In the genomic region with DNA sequence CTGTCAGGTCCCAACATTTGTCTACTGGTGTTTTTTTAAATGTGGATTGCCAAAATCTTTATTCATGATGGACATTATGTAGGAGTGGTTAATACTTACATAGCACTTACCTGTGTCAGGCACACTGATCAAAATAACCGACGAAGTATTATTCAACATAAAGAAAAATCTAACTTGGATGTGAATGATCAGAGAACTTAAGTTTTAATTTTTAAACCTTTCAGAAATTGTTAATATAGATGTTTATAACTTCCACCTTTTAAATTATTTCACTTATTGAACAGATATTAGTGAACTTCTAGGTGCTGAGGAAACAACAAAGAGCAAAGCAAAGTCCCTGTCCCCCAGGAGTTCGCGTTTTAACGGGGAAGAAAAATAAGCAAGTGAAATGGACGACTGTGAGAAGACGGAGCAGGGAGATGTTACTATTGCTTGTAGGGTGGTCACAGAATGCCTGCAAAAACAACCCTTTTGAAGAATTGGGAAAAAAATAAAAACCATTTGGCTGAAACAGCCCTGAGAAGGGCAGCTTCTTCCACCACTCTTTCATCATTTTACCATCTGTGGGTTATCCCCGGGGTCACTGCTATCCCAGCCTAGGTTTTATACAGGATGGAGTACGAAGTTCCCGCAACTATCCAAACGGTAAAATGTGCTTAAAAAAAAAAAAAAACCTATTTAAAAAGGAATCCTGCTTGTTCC, we compare ENCODE assay signal across 7 cellular contexts. TPM values are rescaled to one million over a fixed set of nuclear protein-coding genes. Genes with fewer than 3 reads are reported as not detected.
DNase-seq lines count a peak whose midpoint lies in the region; ATAC-seq, FAIRE-seq and TF ChIP-seq lines count a peak whose summit lies in the region.

No MANE protein-coding gene starts in this region.

- peaks cover 0 to 4% (median 0%) of the 10 kb centered on the region in 4 experiments; a peak in 1 of 8 replicates for H3K36me3 ChIP-seq in H1 (ENCODE audit: control insufficient read depth in 2 of 4, insufficient read depth in 4 of 4, low read length in 3 of 4)

- H3K9me3 ChIP-seq in H1 (ENCODE audit: insufficient read depth in 2 of 2, low read depth in 1 of 2, low read length in 1 of 2), result peaks cover 0 to 5% of the 10 kb centered on the region in 2 experiments; a peak in 3 of 4 replicates

- peaks cover 25 to 43% of the 10 kb centered on the region in 2 donors for H3K4me1 Mint-ChIP-seq in natural killer cell

- no peak overlapping the region for H2BK5ac ChIP-seq in H1 (ENCODE audit: low read depth, low read length)

- CTCF ChIA-PET in H1 (lab: Charles Lee; ENCODE audit: partially characterized antibody), result interaction anchor here (0.6 to 0.7 kb wide), 4 partner anchors 11 to 432 kb away, joined by 3 to 4 read pairs (median 3); no protein-coding TSS in a partner anchor

- H2AFZ ChIP-seq in H1 (ENCODE audit: low read length), result peak overlapping the region; percentile 16

- H3K27ac ChIP-seq in H1 (ENCODE audit: low read depth, low read length), result no peak overlapping the region

- no peak overlapping the region for H3K4ac ChIP-seq in H1 (replicated peaks; ENCODE audit: insufficient read length, low read depth, low read length)

- no peak for FAIRE-seq in H1 (lab: Jason Lieb, UNC)

- no peak overlapping the region for H2AK5ac ChIP-seq in H1 (ENCODE audit: low read depth, low read length)

- no peaks in the 10 kb centered on the region for H3K36me3 Mint-ChIP-seq in natural killer cell

- H3K9me3 Mint-ChIP-seq in natural killer cell, result no peaks in the 10 kb centered on the region

- peak overlapping the region; percentile 57; the same call in 1 of the 2 replicates for H3K18ac ChIP-seq in H1 (ENCODE audit: extremely low read depth, low read length)

- POLR2A ChIA-PET in H1 (lab: Charles Lee; ENCODE audit: partially characterized antibody), result interaction anchor here (0.6 to 3.3 kb wide), 12 partner anchors 9 to 542 kb away, joined by 3 to 8 read pairs (median 3); a partner anchor contains a TSS

- H3K23me2 ChIP-seq in H1 (ENCODE audit: low read depth, low read length), result peaks cover 4% of the 10 kb centered on the region; the same call in 1 of the 2 replicates

- peak overlapping the region; percentile 8 to 56 (median 26); a peak in 6 of 7 replicates for H3K9ac ChIP-seq in H1 (replicated peaks in 1 of 4; ENCODE audit: extremely low read depth in 1 of 4, low read depth in 3 of 4, low read length in 3 of 4)

- H4K20me1 ChIP-seq in H1 (replicated peaks in 1 of 2; ENCODE audit: control insufficient read depth in 1 of 2, insufficient read depth in 2 of 2, low read length in 2 of 2), result no peaks in the 10 kb centered on the region

- H2BK120ac ChIP-seq in H1 (replicated peaks; ENCODE audit: low read depth, low read length), result no peak overlapping the region

- no peaks in the 10 kb centered on the region for H3K27me3 Mint-ChIP-seq in natural killer cell (ENCODE audit: low read depth in 2 of 2)

- TF ChIP-seq RAD21 in H1 (IDR thresholded peaks at IDR 0.05 in 1 of 2, conservative IDR thresholded peaks at IDR 0.05 in 1 of 2; ENCODE audit: low read depth in 2 of 2, low read length in 2 of 2), result no peak

- TF ChIP-seq CTCF in H1 (IDR thresholded peaks at IDR 0.05; ENCODE audit: control extremely low read depth in 1 of 3, insufficient read depth in 1 of 3, low read depth in 1 of 3, low read length in 3 of 3), result no peak
- TF ChIP-seq CTCF in natural killer cell (IDR thresholded peaks at IDR 0.05), result no peak

- no peak for TF ChIP-seq EP300 in H1 (IDR thresholded peaks at IDR 0.05; ENCODE audit: borderline replicate concordance in 1 of 2, low read depth in 2 of 2, low read length in 2 of 2)

- peak overlapping the region; percentile 55 for H4K5ac ChIP-seq in H1 (ENCODE audit: insufficient read length, low read depth, low read length)

- no peak overlapping the region for H3K14ac ChIP-seq in H1 (ENCODE audit: insufficient read length)

- H3K4me1 ChIP-seq in H1 (replicated peaks in 1 of 4; ENCODE audit: control insufficient read depth in 3 of 4, insufficient read depth in 4 of 4, low read length in 3 of 4), result peaks cover 0 to 2% (median 0%) of the 10 kb centered on the region in 4 experiments; a peak in 2 of 7 replicates

- ATAC-seq in GM21529 (IDR thresholded peaks at IDR 0.05; ENCODE audit: unreplicated experiment) (peak; percentile 20), natural killer cell (no peak), GM18873 (IDR thresholded peaks at IDR 0.05; ENCODE audit: low FRiP score, unreplicated experiment) (no peak)

- H4K91ac ChIP-seq in H1 (replicated peaks; ENCODE audit: insufficient read length, low read length), result peak overlapping the region; percentile 38

- H3K4me3 Mint-ChIP-seq in natural killer cell, result peak overlapping the region; percentile 82

- H3K4me2 ChIP-seq in H1 (ENCODE audit: insufficient read depth in 1 of 2, low read depth in 2 of 2, low read length in 2 of 2), result peak overlapping the region; percentile 75 to 87

- intact Hi-C loops in natural killer cell (cut with micrococcal nuclease), result no loop called here

- WGBS in H1 (ENCODE audit: extremely low coverage in 1 of 2, insufficient coverage in 1 of 2, insufficient read length in 1 of 2, insufficient replicate concordance in 2 of 2, low coverage in 1 of 2, low lambda C conversion rate in 2 of 2, missing lambda C conversion rate in 1 of 2), 2 experiments, result 30% methylated on average over 11 of the region's 11 CpGs; no CpG with 5 or more reads in 1 of the 2 experiments

- H2BK15ac ChIP-seq in H1 (ENCODE audit: low read length), result no peak overlapping the region

- H2BK12ac ChIP-seq in H1 (ENCODE audit: low read depth, low read length), result no peak overlapping the region

- no peaks in the 10 kb centered on the region; a peak in 1 of 7 replicates for H3K27me3 ChIP-seq in H1 (replicated peaks in 1 of 4; ENCODE audit: control insufficient read depth in 3 of 4, extremely low read depth in 1 of 4, insufficient read depth in 3 of 4, low read length in 3 of 4)

- DNase-seq in NCI-H69 (lab: John Stamatoyannopoulos, UW) (peak; percentile 60), H1 (ENCODE audit: low read depth in 1 of 2, low spot score in 2 of 2) (no peak), natural killer cell (no peak), NCI-H2227 (lab: John Stamatoyannopoulos, UW; ENCODE audit: unreplicated experiment) (no peak), dedifferentiated amniotic fluid mesenchymal stem cell (ENCODE audit: extremely low spot score) (no peak)

- no peaks in the 10 kb centered on the region for H3K79me2 ChIP-seq in H1 (ENCODE audit: control insufficient read depth in 1 of 2, insufficient read depth in 2 of 2, low read length in 2 of 2)

- no peak for TF ChIP-seq POLR2A in H1 (IDR thresholded peaks at IDR 0.05; ENCODE audit: control extremely low read depth in 1 of 2, low read depth in 2 of 2, low read length in 2 of 2)

- peak overlapping the region; percentile 54 to 67 (median 60) for H3K4me3 ChIP-seq in H1 (ENCODE audit: extremely low read depth in 1 of 4, insufficient read depth in 2 of 4, low read depth in 3 of 4, low read length in 4 of 4)

- H2BK20ac ChIP-seq in H1 (ENCODE audit: low read length), result no peak overlapping the region

- H3K23ac ChIP-seq in H1 (ENCODE audit: insufficient read length), result no peak overlapping the region

- H3K27ac Mint-ChIP-seq in natural killer cell, result peak overlapping the region; percentile 82

- no peaks in the 10 kb centered on the region for H3K79me1 ChIP-seq in H1 (ENCODE audit: low read depth, low read length)

- peak overlapping the region; percentile 57; the same call in 1 of the 2 replicates for H4K8ac ChIP-seq in H1 (ENCODE audit: extremely low read depth, insufficient read depth, low read length)

- no peak overlapping the region for H3K56ac ChIP-seq in H1 (replicated peaks; ENCODE audit: insufficient read length, low read depth, low read length)

TF ChIP-seq in H1, 55 proteins besides CTCF, POLR2A, EP300 and RAD21 (continues in another document):
- TF ChIP-seq PHF8 (conservative IDR thresholded peaks at IDR 0.05; ENCODE audit: low read depth, low read length), result no peak
- no peak for TF ChIP-seq EZH2 (IDR thresholded peaks at IDR 0.05; ENCODE audit: low read depth, low read length, severe bottlenecking)
- TF ChIP-seq RXRA (IDR thresholded peaks at IDR 0.05; ENCODE audit: insufficient read depth, low read depth, low read length), result no peak
- TF ChIP-seq BCL11A (IDR thresholded peaks at IDR 0.05; ENCODE audit: low read depth in 2 of 2, low read length in 2 of 2), result no peak
- no peak for TF ChIP-seq RFX5 (IDR thresholded peaks at IDR 0.05; ENCODE audit: borderline replicate concordance, low read depth, low read length)
- TF ChIP-seq, protein P1, sequence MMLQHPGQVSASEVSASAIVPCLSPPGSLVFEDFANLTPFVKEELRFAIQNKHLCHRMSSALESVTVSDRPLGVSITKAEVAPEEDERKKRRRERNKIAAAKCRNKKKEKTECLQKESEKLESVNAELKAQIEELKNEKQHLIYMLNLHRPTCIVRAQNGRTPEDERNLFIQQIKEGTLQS (IDR thresholded peaks at IDR 0.05; ENCODE audit: insufficient read depth, low read depth, low read length), result no peak
- TF ChIP-seq SP1 (IDR thresholded peaks at IDR 0.05; ENCODE audit: low read depth, low read length), result no peak
- TF ChIP-seq, protein P2, sequence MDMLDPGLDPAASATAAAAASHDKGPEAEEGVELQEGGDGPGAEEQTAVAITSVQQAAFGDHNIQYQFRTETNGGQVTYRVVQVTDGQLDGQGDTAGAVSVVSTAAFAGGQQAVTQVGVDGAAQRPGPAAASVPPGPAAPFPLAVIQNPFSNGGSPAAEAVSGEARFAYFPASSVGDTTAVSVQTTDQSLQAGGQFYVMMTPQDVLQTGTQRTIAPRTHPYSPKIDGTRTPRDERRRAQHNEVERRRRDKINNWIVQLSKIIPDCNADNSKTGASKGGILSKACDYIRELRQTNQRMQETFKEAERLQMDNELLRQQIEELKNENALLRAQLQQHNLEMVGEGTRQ (IDR thresholded peaks at IDR 0.05; ENCODE audit: low read length), result no peak
- no peak for TF ChIP-seq EGR1 (IDR thresholded peaks at IDR 0.05; ENCODE audit: borderline replicate concordance, low read depth, low read length)

RNA-seq across cellular contexts. Expression of a gene that starts 0.9 kb away (rescaled TPM):
- total RNA-seq in H1 (2021; fragmentation: NEBNext Ultra II Directional; extraction: Animal tissue kit (Norgen Biotek cat#: 25700)), result 21.4 and 22.9 TPM in 2 replicates
- polyA plus RNA-seq in H1 (2011; rRNA removed), result 9.3 and 11.5 TPM in 2 replicates
- 11.8 TPM for polyA plus RNA-seq in H1 (2011; cell fraction: cytosol; rRNA removed)
- polyA plus RNA-seq in H1 (2011; cell fraction: nucleus; rRNA removed), result 12.3 TPM
- polyA plus RNA-seq in H1 (2012, experiment 1 of 2), result 10.1 to 14.1 TPM (median 12.6 TPM) in 4 replicates
- polyA plus RNA-seq in H1 (2012, experiment 2 of 2), result 3.8 TPM
- 18.0 TPM for polyA plus RNA-seq in H1 (2013, experiment 1 of 2)
- polyA plus RNA-seq in H1 (2013, experiment 2 of 2), result 20.1 TPM
- 18.0 and 21.4 TPM in 2 replicates for polyA minus RNA-seq in H1 (2011; rRNA and poly(A)+ RNA removed)
- polyA minus RNA-seq in H1 (2011; cell fraction: cytosol; rRNA and poly(A)+ RNA removed), result 10.9 TPM
- polyA minus RNA-seq in H1 (2011; cell fraction: nucleus; rRNA and poly(A)+ RNA removed), result 19.3 TPM
- 10 to 100 TPM in 1 of 3 donors, 1 to 10 TPM in 2; 8.6 to 12.4 (median 9.9) TPM for total RNA-seq in natural killer cell
